In the genomic region with DNA sequence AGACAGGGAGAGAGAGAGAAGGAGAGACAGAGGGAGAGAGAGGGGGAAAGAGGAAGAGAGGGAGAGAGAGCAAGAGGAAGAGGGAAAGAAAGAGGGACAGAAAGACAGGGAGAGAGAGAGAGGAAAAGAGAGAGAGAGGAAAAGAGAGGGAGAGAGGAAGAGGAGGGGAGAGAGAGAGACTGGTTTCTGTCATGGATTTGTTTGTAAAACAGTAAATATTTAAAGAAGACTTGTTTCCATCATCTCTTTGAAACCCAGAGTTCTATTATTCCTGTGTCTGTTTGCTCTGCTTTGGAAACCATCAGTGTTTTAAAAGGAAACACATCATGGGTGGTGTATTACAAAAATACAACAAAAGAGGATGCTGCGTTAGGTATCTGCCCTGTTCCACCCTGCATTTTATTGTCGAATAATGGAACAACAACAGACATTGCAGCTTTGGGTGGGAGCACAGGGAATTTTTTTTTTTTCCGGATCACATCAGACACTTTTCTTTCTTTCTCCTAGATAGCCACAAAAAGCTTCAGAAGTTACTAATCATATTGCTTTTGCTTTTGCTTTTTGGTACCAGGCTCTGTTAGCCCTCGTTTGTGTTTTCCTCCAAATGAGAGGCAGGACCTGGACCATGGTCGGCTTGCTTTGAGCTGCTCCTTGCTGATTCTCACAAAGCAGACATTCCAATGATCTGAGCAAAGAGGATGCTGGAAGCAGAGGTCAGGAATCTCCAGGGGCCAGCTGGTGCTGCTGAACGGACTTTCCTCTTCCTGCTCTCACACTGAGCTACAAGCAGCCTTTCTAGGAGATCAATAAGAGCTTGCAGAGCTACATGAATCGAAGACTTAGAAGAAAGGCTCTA, we compare ENCODE assay signal across 8 cellular contexts.
DNase-seq lines count a peak whose midpoint lies in the region; TF ChIP-seq lines count a peak whose summit lies in the region.

No MANE protein-coding gene starts in this region.

- no peaks in the 10 kb centered on the region for H3K27me3 Mint-ChIP-seq in nephron progenitor cell (ENCODE audit: low read depth, poor library complexity)

- H3K27ac Mint-ChIP-seq in nephron progenitor cell: peak overlapping the region; percentile 97

- H3K36me3 ChIP-seq in PC-9 (ENCODE audit: low read depth): no peaks in the 10 kb centered on the region
- no peaks in the 10 kb centered on the region for H3K36me3 ChIP-seq in esophagus (ENCODE audit: control insufficient read depth in 2 of 2, insufficient read depth in 2 of 2, low read length in 1 of 2)

- DNase-seq in Ammon's horn (ENCODE audit: low spot score) (peak; percentile 27), PC-9 (peak; percentile 18 to 35), nephron progenitor cell (peak; percentile 34), NCI-H2029 (lab: John Stamatoyannopoulos, UW) (no peak), NCI-H2107 (lab: John Stamatoyannopoulos, UW) (no peak), caudate nucleus (lab: John Stamatoyannopoulos, UW) (no peak), cerebellar nuclear complex (lab: John Stamatoyannopoulos, UW) (no peak)

- no peaks in the 10 kb centered on the region for H3K9me2 ChIP-seq in PC-9 (ENCODE audit: insufficient read depth)

- no peaks in the 10 kb centered on the region for H3K9me3 Mint-ChIP-seq in nephron progenitor cell

- intact Hi-C loops in PC-9 (cut with micrococcal nuclease; ENCODE audit: unreplicated experiment): loop anchor here (5.0 kb wide), 1 partner anchor 94 kb away; no protein-coding TSS in a partner anchor

- 34 to 44% methylated on average over 7 of the region's 7 CpGs for WGBS in esophagus, 2 donors

- H3K4me1 ChIP-seq in PC-9 (replicated peaks; ENCODE audit: insufficient read depth) (peaks cover 12% of the 10 kb centered on the region), esophagus (ENCODE audit: control insufficient read depth in 2 of 2, insufficient read depth in 2 of 2, low read length in 1 of 2) (no peaks in the 10 kb centered on the region)

- H3K4me3 ChIP-seq in PC-9 (no peak overlapping the region), esophagus (ENCODE audit: low read depth in 1 of 2, low read length in 2 of 2) (no peak overlapping the region)

- no peaks in the 10 kb centered on the region for H3F3A ChIP-seq in PC-9 (ENCODE audit: insufficient read depth, low read depth)

- TF ChIP-seq CTCF in PC-9 (conservative IDR thresholded peaks at IDR 0.05) (no peak), nephron progenitor cell (IDR thresholded peaks at IDR 0.05) (no peak)

- H4K20me1 ChIP-seq in PC-9 (ENCODE audit: insufficient read depth): no peaks in the 10 kb centered on the region

- H3K27ac ChIP-seq in PC-9 (no peak overlapping the region), esophagus (ENCODE audit: low read depth in 2 of 2, low read length in 1 of 2) (peak overlapping the region; percentile 9 to 24), caudate nucleus (ENCODE audit: low read depth, low read length) (no peak overlapping the region)

- H3K36me3 Mint-ChIP-seq in nephron progenitor cell (ENCODE audit: low read depth): no peaks in the 10 kb centered on the region

- H3K27me3 ChIP-seq in PC-9 (ENCODE audit: insufficient read depth, low read depth) (no peaks in the 10 kb centered on the region), esophagus (ENCODE audit: control insufficient read depth in 1 of 2, insufficient read depth in 2 of 2, low read length in 2 of 2) (no peaks in the 10 kb centered on the region)

- peak overlapping the region; percentile 20 for H3K4me3 Mint-ChIP-seq in nephron progenitor cell

- CTCF ChIA-PET in PC-9 (lab: Charles Lee): interaction anchor here (0.7 kb wide), 1 partner anchor 117 kb away, joined by 3 read pairs; no protein-coding TSS in a partner anchor

- no peak overlapping the region for H3K4me2 ChIP-seq in PC-9

- H3K9me3 ChIP-seq in PC-9 (ENCODE audit: insufficient read depth, low read depth) (no peaks in the 10 kb centered on the region), esophagus (ENCODE audit: control insufficient read depth in 2 of 2, insufficient read depth in 1 of 2, low read depth in 1 of 2, low read length in 1 of 2) (peaks cover 0 to 2% of the 10 kb centered on the region in 2 donors)

- no peaks in the 10 kb centered on the region for H3K79me2 ChIP-seq in PC-9 (ENCODE audit: low read depth)

- peaks cover 48% of the 10 kb centered on the region for H3K4me1 Mint-ChIP-seq in nephron progenitor cell

- POLR2A ChIA-PET in PC-9 (lab: Charles Lee; ENCODE audit: unreplicated experiment): no interaction called here

- no TSS peak for BruUV-seq in PC-9 (replicated peaks; lab: Mats Ljungman, UMichigan)

- no peak overlapping the region for H2AFZ ChIP-seq in PC-9

Comparison
In these comparisons a context has a peak if more than half of its experiments do, and no peak if none do; other contexts are left out.
1. DNase-seq: peak in Ammon's horn (single experiment), PC-9 (2 of 2) and nephron progenitor cell (single experiment); none in NCI-H2029 (single experiment), NCI-H2107 (single experiment), caudate nucleus (0 of 61) and cerebellar nuclear complex (0 of 2).
2. H3K27ac ChIP-seq: peak in esophagus (2 of 2); none in PC-9 (single experiment) and caudate nucleus (single experiment).